Comparison of ENCODE assay signal across 8 cellular contexts in genomic region chr17:1997587-1998425, GRCh38. TPM values are rescaled to one million over a fixed set of nuclear protein-coding genes. Genes with fewer than 3 reads are reported as not detected.
DNase-seq lines count a peak whose midpoint lies in the region; ATAC-seq, FAIRE-seq and TF ChIP-seq lines count a peak whose summit lies in the region.

No MANE protein-coding gene starts in this region.

- H3K36me3 Mint-ChIP-seq in nephron (ENCODE audit: low read depth): no peaks in the 10 kb centered on the region

- H4K20me1 ChIP-seq in endothelial cell of umbilical vein (replicated peaks; ENCODE audit: control insufficient read depth, extremely low read depth, insufficient read depth, low read length): no peaks in the 10 kb centered on the region

- peaks cover 23% of the 10 kb centered on the region for H3K27me3 Mint-ChIP-seq in nephron (ENCODE audit: low read depth)

- peaks cover 38% of the 10 kb centered on the region for H3K4me1 Mint-ChIP-seq in nephron

- DNase-seq in AG08396 (ENCODE audit: low spot score): peak; percentile 48
- peak; percentile 35 for DNase-seq in NCI-H1092 treated with DMSO at 0.1 percent for 48 hours (lab: John Stamatoyannopoulos, UW)
- DNase-seq in endothelial cell of umbilical vein (ENCODE audit: low read depth, low spot score): no peak
- no peak for DNase-seq in NOMO-1 (lab: John Stamatoyannopoulos, UW; ENCODE audit: unreplicated experiment in 2 of 2)

- FAIRE-seq in endothelial cell of umbilical vein (lab: Jason Lieb, UNC): no peak

- peaks cover 4% of the 10 kb centered on the region for H3K4me1 ChIP-seq in endothelial cell of umbilical vein (ENCODE audit: control insufficient read depth, extremely low read depth, insufficient read depth, low read length)

- no peaks in the 10 kb centered on the region for H3K9me3 ChIP-seq in endothelial cell of umbilical vein (replicated peaks; ENCODE audit: control insufficient read depth, insufficient read depth, low read length)

- H2AFZ ChIP-seq in endothelial cell of umbilical vein (ENCODE audit: low read depth, low read length): peak overlapping the region; percentile 30

- intact Hi-C loops in endothelial cell of umbilical vein (cut with micrococcal nuclease): no loop called here

- H3K4me2 ChIP-seq in endothelial cell of umbilical vein (ENCODE audit: insufficient read depth, low read length): no peak overlapping the region

- peak overlapping the region; percentile 65 to 97 (median 87) for H3K27ac Mint-ChIP-seq in nephron

- no peak overlapping the region for H3K27ac ChIP-seq in endothelial cell of umbilical vein (ENCODE audit: insufficient read depth, low read depth, low read length)

- no peak for TF ChIP-seq POLR2A in endothelial cell of umbilical vein (IDR thresholded peaks at IDR 0.05; ENCODE audit: low read depth, low read length)

- no peaks in the 10 kb centered on the region for H3K79me2 ChIP-seq in endothelial cell of umbilical vein (ENCODE audit: control insufficient read depth, insufficient read depth, low read length)

- no peaks in the 10 kb centered on the region for H3K9me3 Mint-ChIP-seq in nephron

- H3K4me3 ChIP-seq in endothelial cell of umbilical vein (replicated peaks in 1 of 3; ENCODE audit: insufficient read depth in 1 of 3, low read depth in 1 of 3, low read length in 3 of 3): peak overlapping the region in 1 of 3 experiments; percentile 31

- CTCF ChIA-PET in endothelial cell of umbilical vein (lab: Charles Lee): interaction anchor here (0.7 to 1.8 kb wide), 2 partner anchors 89 to 95 kb away, joined by 5 to 6 read pairs; no protein-coding TSS in a partner anchor

- H3K4me3 Mint-ChIP-seq in nephron: peak overlapping the region; percentile 26 to 75 (median 74)

- H3K27me3 ChIP-seq in endothelial cell of umbilical vein (ENCODE audit: control insufficient read depth in 2 of 2, insufficient read depth in 2 of 2, low read length in 2 of 2): peaks cover 12 to 20% of the 10 kb centered on the region in 2 experiments

- no TSS peak for BruUV-seq in endothelial cell of umbilical vein (replicated peaks; lab: Mats Ljungman, UMichigan)

- dilution Hi-C loops in endothelial cell of umbilical vein (cut with MboI; ENCODE audit: extremely low pct_ligation_motif_present, low sequenced_read_pairs): no loop called here

- H3K36me3 ChIP-seq in endothelial cell of umbilical vein (ENCODE audit: control insufficient read depth in 2 of 2, extremely low read depth in 1 of 2, insufficient read depth in 2 of 2, low read length in 2 of 2): no peaks in the 10 kb centered on the region

- ATAC-seq in HG02588 (IDR thresholded peaks at IDR 0.05; ENCODE audit: unreplicated experiment) (no peak), HG02610 (IDR thresholded peaks at IDR 0.05; ENCODE audit: unreplicated experiment) (no peak), GM21367 (IDR thresholded peaks at IDR 0.05; ENCODE audit: unreplicated experiment) (no peak)

- H3K9ac ChIP-seq in endothelial cell of umbilical vein (replicated peaks; ENCODE audit: extremely low read depth, insufficient read depth, low read length): no peak overlapping the region

- no peaks in the 10 kb centered on the region for H3K9me1 ChIP-seq in endothelial cell of umbilical vein (replicated peaks; ENCODE audit: control insufficient read depth, extremely low read depth, insufficient read depth, low read length)

- TF ChIP-seq CTCF in endothelial cell of umbilical vein (IDR thresholded peaks at IDR 0.05; ENCODE audit: extremely low read depth in 1 of 2, insufficient read depth in 1 of 2, low read depth in 1 of 2, low read length in 2 of 2) (no peak), nephron (IDR thresholded peaks at IDR 0.05; ENCODE audit: unreplicated experiment in 3 of 3) (no peak)

- POLR2A ChIA-PET in endothelial cell of umbilical vein (lab: Charles Lee): no interaction called here

TF ChIP-seq in endothelial cell of umbilical vein, 7 proteins besides CTCF, POLR2A, EP300 and RAD21:
- TF ChIP-seq MAX (IDR thresholded peaks at IDR 0.05; ENCODE audit: insufficient read depth, insufficient read length): no peak
- no peak for TF ChIP-seq JUN (IDR thresholded peaks at IDR 0.05; ENCODE audit: borderline replicate concordance, insufficient read depth, insufficient read length, low read depth)
- peak; percentile 56 for TF ChIP-seq EZH2 (IDR thresholded peaks at IDR 0.05; ENCODE audit: borderline replicate concordance, low read depth, low read length, severe bottlenecking)
- TF ChIP-seq POLR2AphosphoS5 (IDR thresholded peaks at IDR 0.05; ENCODE audit: insufficient read depth, low read depth, low read length): no peak

RNA-seq across cellular contexts. Expression of gene RTN4RL1, which starts 27.3 kb away (rescaled TPM):
- not detected in 2 replicates for total RNA-seq in endothelial cell of umbilical vein
- polyA plus RNA-seq in endothelial cell of umbilical vein: 0.03 and 0.04 TPM in 2 replicates
- 0.03 TPM in 2 replicates for polyA plus RNA-seq in endothelial cell of umbilical vein (2011; cell fraction: cytosol; rRNA removed)
- not detected in 2 replicates for polyA plus RNA-seq in endothelial cell of umbilical vein (2011; cell fraction: nucleus; rRNA removed)
- polyA plus RNA-seq in endothelial cell of umbilical vein (2012): 0.04 and 0.11 TPM in 2 replicates
- polyA minus RNA-seq in endothelial cell of umbilical vein: 0.08 TPM in 1 of 2 replicates, not detected in the other
- not detected for polyA minus RNA-seq in endothelial cell of umbilical vein (2011; cell fraction: cytosol; rRNA and poly(A)+ RNA removed)
- not detected in 2 replicates for polyA minus RNA-seq in endothelial cell of umbilical vein (2011; cell fraction: nucleus; rRNA and poly(A)+ RNA removed)

RNA-seq across cellular contexts. Expression of gene DPH1, which starts 32.1 kb away (rescaled TPM):
- 37.8 and 38.5 TPM in 2 replicates for total RNA-seq in endothelial cell of umbilical vein
- 45.6 and 50.4 TPM in 2 replicates for polyA plus RNA-seq in endothelial cell of umbilical vein
- polyA plus RNA-seq in endothelial cell of umbilical vein (2011; cell fraction: cytosol; rRNA removed): 24.4 and 28.4 TPM in 2 replicates
- 113 and 132 TPM in 2 replicates for polyA plus RNA-seq in endothelial cell of umbilical vein (2011; cell fraction: nucleus; rRNA removed)
- polyA plus RNA-seq in endothelial cell of umbilical vein (2012): 27.7 and 30.0 TPM in 2 replicates
- polyA minus RNA-seq in endothelial cell of umbilical vein: 28.8 and 50.5 TPM in 2 replicates
- 34.0 TPM for polyA minus RNA-seq in endothelial cell of umbilical vein (2011; cell fraction: cytosol; rRNA and poly(A)+ RNA removed)
- polyA minus RNA-seq in endothelial cell of umbilical vein (2011; cell fraction: nucleus; rRNA and poly(A)+ RNA removed): 36.8 and 41.4 TPM in 2 replicates

RNA-seq across cellular contexts. Expression of gene OVCA2, which starts 44.0 kb away (rescaled TPM):
- 40.9 and 41.3 TPM in 2 replicates for total RNA-seq in endothelial cell of umbilical vein
- 84.2 and 102 TPM in 2 replicates for polyA plus RNA-seq in endothelial cell of umbilical vein
- polyA plus RNA-seq in endothelial cell of umbilical vein (2011; cell fraction: cytosol; rRNA removed): 62.0 and 68.4 TPM in 2 replicates
- polyA plus RNA-seq in endothelial cell of umbilical vein (2011; cell fraction: nucleus; rRNA removed): 27.0 and 34.3 TPM in 2 replicates
- 40.7 and 40.8 TPM in 2 replicates for polyA plus RNA-seq in endothelial cell of umbilical vein (2012)
- polyA minus RNA-seq in endothelial cell of umbilical vein: 29.7 and 32.0 TPM in 2 replicates
- 24.1 TPM for polyA minus RNA-seq in endothelial cell of umbilical vein (2011; cell fraction: cytosol; rRNA and poly(A)+ RNA removed)
- polyA minus RNA-seq in endothelial cell of umbilical vein (2011; cell fraction: nucleus; rRNA and poly(A)+ RNA removed): 4.8 and 6.6 TPM in 2 replicates

RNA-seq across cellular contexts. Expression of gene HIC1, which starts 57.1 kb away (rescaled TPM):
- 25.8 and 35.5 TPM in 2 replicates for total RNA-seq in endothelial cell of umbilical vein
- 18.2 and 20.2 TPM in 2 replicates for polyA plus RNA-seq in endothelial cell of umbilical vein
- 6.5 and 11.3 TPM in 2 replicates for polyA plus RNA-seq in endothelial cell of umbilical vein (2011; cell fraction: cytosol; rRNA removed)
- polyA plus RNA-seq in endothelial cell of umbilical vein (2011; cell fraction: nucleus; rRNA removed): 46.4 and 50.2 TPM in 2 replicates
- polyA plus RNA-seq in endothelial cell of umbilical vein (2012): 8.2 and 19.6 TPM in 2 replicates
- polyA minus RNA-seq in endothelial cell of umbilical vein: 10.7 and 22.4 TPM in 2 replicates
- polyA minus RNA-seq in endothelial cell of umbilical vein (2011; cell fraction: cytosol; rRNA and poly(A)+ RNA removed): not detected
- 56.9 and 118 TPM in 2 replicates for polyA minus RNA-seq in endothelial cell of umbilical vein (2011; cell fraction: nucleus; rRNA and poly(A)+ RNA removed)

Comparison
In these comparisons a context has a peak if more than half of its experiments do, and no peak if none do; other contexts are left out.
1. DNase-seq: peak in AG08396 (single experiment) and NCI-H1092 treated with DMSO at 0.1 percent for 48 hours (single experiment); none in endothelial cell of umbilical vein (single experiment) and NOMO-1 (0 of 2).